In the genomic region with DNA sequence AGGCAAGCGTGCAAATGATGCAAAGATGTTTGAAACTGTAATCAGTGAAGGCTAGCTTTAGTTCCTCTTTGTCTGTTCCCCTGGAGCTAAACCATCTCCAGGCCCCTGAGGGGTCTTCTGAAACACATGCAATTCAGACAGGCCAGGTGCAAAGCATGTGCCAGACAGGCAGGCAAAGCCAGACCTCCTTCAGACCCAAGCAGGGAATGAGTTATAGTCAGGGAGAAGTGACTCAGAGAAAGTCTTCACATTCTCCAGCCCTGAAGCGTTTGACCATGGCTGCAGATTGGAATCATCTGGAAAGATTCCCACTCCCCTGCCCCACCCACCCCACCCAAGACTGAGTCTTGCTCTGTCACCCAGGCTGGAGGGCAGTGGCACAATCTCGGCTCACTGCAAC, we compare ENCODE assay signal across 10 cellular contexts.
"Had no signal": no experiment of that assay in that cellular context is flagged by ENCODE, and none has a peak within 500 bp of the region (broad histone marks: within the 10 kb centered on the region; RNA-seq: fewer than 3 reads in every experiment).

No MANE protein-coding gene starts in this region.

- H3K4me1 Mint-ChIP-seq: activated naive CD4-positive, alpha-beta T cell treated with anti-CD3 and anti-CD28 coated beads, Interleukin-2, amount 50 U/mL, for 24 hours; stimulated activated naive CD8-positive, alpha-beta T cell treated with anti-CD3 and anti-CD28 coated beads, Interleukin-15, amount 100 ng/mL, for 72 hours had no signal

- ATAC-seq: gastrocnemius medialis; left cardiac atrium; stimulated activated naive CD8-positive, alpha-beta T cell treated with anti-CD3 and anti-CD28 coated beads, Interleukin-15, amount 100 ng/mL, for 72 hours had no signal

- H3K9me3 ChIP-seq: gastrocnemius medialis, testis had no signal

- H3K27me3 ChIP-seq: gastrocnemius medialis, testis had no signal

- H3K9me3 Mint-ChIP-seq: activated naive CD4-positive, alpha-beta T cell treated with anti-CD3 and anti-CD28 coated beads, Interleukin-2, amount 50 U/mL, for 24 hours; activated T-cell treated with anti-CD3 and anti-CD28 coated beads, Interleukin-2, amount 50 U/mL, for 24 hours had no signal

- H3K4me3 ChIP-seq: gastrocnemius medialis, lung, testis had no signal

- H3K27ac ChIP-seq: gastrocnemius medialis, testis had no signal

- H3K4me1 ChIP-seq: gastrocnemius medialis had no signal

- H3K36me3 ChIP-seq: gastrocnemius medialis had no signal

- H3K4me3 Mint-ChIP-seq: activated naive CD4-positive, alpha-beta T cell treated with anti-CD3 and anti-CD28 coated beads, Interleukin-2, amount 50 U/mL, for 24 hours; activated T-cell treated with anti-CD3 and anti-CD28 coated beads, Interleukin-2, amount 50 U/mL, for 24 hours; stimulated activated naive CD8-positive, alpha-beta T cell treated with anti-CD3 and anti-CD28 coated beads, Interleukin-15, amount 100 ng/mL, for 72 hours had no signal

- H3K27ac Mint-ChIP-seq: activated naive CD4-positive, alpha-beta T cell treated with anti-CD3 and anti-CD28 coated beads, Interleukin-2, amount 50 U/mL, for 24 hours; activated T-cell treated with anti-CD3 and anti-CD28 coated beads, Interleukin-2, amount 50 U/mL, for 24 hours; stimulated activated naive CD8-positive, alpha-beta T cell treated with anti-CD3 and anti-CD28 coated beads, Interleukin-15, amount 100 ng/mL, for 72 hours had no signal

- H3K36me3 Mint-ChIP-seq: activated naive CD4-positive, alpha-beta T cell treated with anti-CD3 and anti-CD28 coated beads, Interleukin-2, amount 50 U/mL, for 24 hours had no signal

- DNase-seq: activated effector memory CD4-positive, alpha-beta T cell treated with Interleukin-2 at 50 U/mL for 16 hours; activated T-cell treated with anti-CD3 and anti-CD28 coated beads, Interleukin-2, amount 50 U/mL, for 24 hours; amygdala; gastrocnemius medialis; left cardiac atrium; stimulated activated CD4-positive, alpha-beta T cell treated with anti-CD3 and anti-CD28 coated beads, Interleukin-4, amount 100 ng/mL, for 4 hours; stimulated activated naive CD8-positive, alpha-beta T cell treated with anti-CD3 and anti-CD28 coated beads, Interleukin-15, amount 100 ng/mL, for 72 hours; testis had no signal
